ENCODE assay signal across 11 cellular contexts in genomic region chr7:122605929-122606328, GRCh38.
"Had no signal": no experiment of that assay in that cellular context is flagged by ENCODE, and none has a peak within 500 bp of the region (broad histone marks: within the 10 kb centered on the region; RNA-seq: fewer than 3 reads in every experiment).

No MANE protein-coding gene starts in this region.

- H3K9ac ChIP-seq: GM23248 had no signal

- H3K27ac ChIP-seq: GM23248 had no signal

- H3K4me1 ChIP-seq: HAP-1 had no signal

- H3K4me3 ChIP-seq: GM23248, GM23338, HAP-1 had no signal

- H3K9me3 ChIP-seq: HAP-1 had no signal

- H3K36me3 ChIP-seq: HAP-1 had no signal

- ATAC-seq: GM23338, HCT116 had no signal

- H3K4me2 ChIP-seq: GM23338 had no signal

- H2AFZ ChIP-seq: GM23248, GM23338 had no signal

- FAIRE-seq: H1, H54 had no signal

- DNase-seq: GM23248, GOT3, H7, H9, HCEC 1CT, HFFc6 had no signal
